8 cellular contexts compared by ENCODE assay signal in genomic region chr14:23577004-23577681, GRCh38. TPM values are rescaled to one million over a fixed set of nuclear protein-coding genes. Genes with fewer than 3 reads are reported as not detected.
DNase-seq lines count a peak whose midpoint lies in the region; ATAC-seq and TF ChIP-seq lines count a peak whose summit lies in the region.

No MANE protein-coding gene starts in this region.

- H3K4me3 ChIP-seq in lower lobe of right lung (peak overlapping the region; percentile 36), urinary bladder (ENCODE audit: low read depth, low read length) (peak overlapping the region; percentile 38)

- H3K36me3 Mint-ChIP-seq in activated T-cell treated with anti-CD3 and anti-CD28 coated beads, Interleukin-2, amount 50 U/mL, for 24 hours (ENCODE audit: low read depth), result no peaks in the 10 kb centered on the region

- WGBS in urinary bladder, result 2% methylated on average over 67 of the region's 67 CpGs

- H3K4me3 Mint-ChIP-seq in activated T-cell treated with anti-CD3 and anti-CD28 coated beads, Interleukin-2, amount 50 U/mL, for 24 hours, result peak overlapping the region; percentile 12

- peaks cover 45% of the 10 kb centered on the region for H3K27me3 ChIP-seq in lower lobe of right lung (ENCODE audit: low read depth)

- H3K27ac ChIP-seq in lower lobe of right lung (no peak overlapping the region), urinary bladder (ENCODE audit: low read depth) (no peak overlapping the region)

- DNase-seq in activated T-cell treated with anti-CD3 and anti-CD28 coated beads, Interleukin-2, amount 50 U/mL, for 24 hours, result no peak
- DNase-seq in activated T-cell treated with anti-CD3 and anti-CD28 coated beads, Interleukin-2, amount 50 U/mL, for 1 hour, result no peak
- DNase-seq in cerebellum (ENCODE audit: low spot score) (peak; percentile 67), lower lobe of right lung (no peak), NCI-H1436 (lab: John Stamatoyannopoulos, UW) (no peak), T-helper 9 cell (no peak)

- H3K27ac Mint-ChIP-seq in activated T-cell treated with anti-CD3 and anti-CD28 coated beads, Interleukin-2, amount 50 U/mL, for 24 hours, result no peak overlapping the region

- peaks cover 68% of the 10 kb centered on the region for H3K27me3 Mint-ChIP-seq in activated T-cell treated with anti-CD3 and anti-CD28 coated beads, Interleukin-2, amount 50 U/mL, for 24 hours

- ATAC-seq in lower lobe of right lung, result peak; percentile 62 to 69
- ATAC-seq in HG03139 (IDR thresholded peaks at IDR 0.05; ENCODE audit: unreplicated experiment), result no peak

- H3K9me3 ChIP-seq in lower lobe of right lung, result no peaks in the 10 kb centered on the region

- H3K4me1 ChIP-seq in lower lobe of right lung (peaks cover 15% of the 10 kb centered on the region), urinary bladder (ENCODE audit: insufficient read depth) (peaks cover 3% of the 10 kb centered on the region)

- peaks cover 14% of the 10 kb centered on the region for H3K4me1 Mint-ChIP-seq in activated T-cell treated with anti-CD3 and anti-CD28 coated beads, Interleukin-2, amount 50 U/mL, for 24 hours (ENCODE audit: low read depth)

- H3K9me3 Mint-ChIP-seq in activated T-cell treated with anti-CD3 and anti-CD28 coated beads, Interleukin-2, amount 50 U/mL, for 24 hours, result no peaks in the 10 kb centered on the region

- intact Hi-C loops in lower lobe of right lung (cut with DNase I), result no loop called here

- TF ChIP-seq CTCF in lower lobe of right lung (IDR thresholded peaks at IDR 0.05), result no peak

- H3K36me3 ChIP-seq in lower lobe of right lung (no peaks in the 10 kb centered on the region), urinary bladder (ENCODE audit: insufficient read depth) (no peaks in the 10 kb centered on the region)

RNA-seq across cellular contexts. Expression of gene JPH4, which starts 1.4 kb away (rescaled TPM):
- 33.3 TPM for total RNA-seq in cerebellum
- 5.1 TPM for total RNA-seq in lower lobe of right lung
- 2.7 TPM for total RNA-seq in urinary bladder
- 2.5 TPM for polyA plus RNA-seq in urinary bladder

RNA-seq across cellular contexts. Expression of gene AP1G2, which starts 9.6 kb away (rescaled TPM):
- 27.5 TPM for total RNA-seq in cerebellum
- 146 TPM for total RNA-seq in lower lobe of right lung
- total RNA-seq in urinary bladder, result 36.3 TPM
- 50.7 TPM for polyA plus RNA-seq in urinary bladder

RNA-seq across cellular contexts. Expression of gene THTPA, which starts 21.1 kb away (rescaled TPM):
- 10.0 TPM for total RNA-seq in cerebellum
- total RNA-seq in lower lobe of right lung, result 19.1 TPM
- 7.1 TPM for total RNA-seq in urinary bladder
- polyA plus RNA-seq in urinary bladder, result 25.3 TPM

RNA-seq across cellular contexts. Expression of gene ZFHX2, which starts 25.6 kb away (rescaled TPM):
- total RNA-seq in cerebellum (4.2 TPM), lower lobe of right lung (5.1 TPM), urinary bladder (0.32 TPM)
- polyA plus RNA-seq in urinary bladder, result 0.71 TPM

RNA-seq across cellular contexts. Expression of gene DHRS2, which starts 59.0 kb away (rescaled TPM):
- total RNA-seq in cerebellum (0.27 TPM), lower lobe of right lung (1.2 TPM), urinary bladder (593 TPM)
- 309 TPM for polyA plus RNA-seq in urinary bladder
